1 cellular context compared by ENCODE assay signal in the genomic region with DNA sequence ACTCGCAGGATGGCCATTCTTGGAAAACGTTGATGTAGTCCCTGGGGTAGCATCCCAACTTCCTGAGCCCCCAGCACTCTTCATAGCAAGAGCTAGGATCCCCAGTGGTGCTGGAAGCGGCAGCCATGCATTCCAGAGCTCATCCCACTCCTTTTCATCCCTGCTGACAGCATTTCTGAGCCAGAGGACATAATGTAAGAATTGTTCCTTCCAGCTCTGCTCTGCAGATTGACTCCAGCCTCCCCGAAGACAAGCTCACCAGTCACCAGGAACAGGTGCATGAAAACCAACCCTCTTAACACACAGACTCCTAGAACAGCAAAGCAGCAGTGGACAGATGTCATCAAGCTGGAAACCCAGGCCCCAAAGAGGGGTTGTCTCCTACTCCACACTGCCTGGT.
TF ChIP-seq lines count a peak whose summit lies in the region.

No MANE protein-coding gene starts in this region.

TF ChIP-seq in HepG2, 621 proteins besides CTCF, POLR2A, EP300 and RAD21:
- TF ChIP-seq ZFP62 (CRISPR knock-in tag; IDR thresholded peaks at IDR 0.05) (no peak), POLR2G (IDR thresholded peaks at IDR 0.05; ENCODE audit: low read depth, low read length) (0 out of 2 replicates have a peak, but pooled peaks have one; percentile 21), ZBTB46 (CRISPR knock-in tag; IDR thresholded peaks at IDR 0.05; ENCODE audit: borderline replicate concordance) (no peak), ZNF3 (CRISPR knock-in tag; IDR thresholded peaks at IDR 0.05) (no peak), FOXA1 (IDR thresholded peaks at IDR 0.05) (no peak), FOXA1 (CRISPR knock-in tag; IDR thresholded peaks at IDR 0.05) (0 out of 2 replicates have a peak, but pooled peaks have one; percentile 28), ZNF788 (CRISPR knock-in tag; IDR thresholded peaks at IDR 0.05; ENCODE audit: borderline replicate concordance) (no peak), ZNF672 (CRISPR knock-in tag; IDR thresholded peaks at IDR 0.05) (no peak), ZBTB40 (IDR thresholded peaks at IDR 0.05) (no peak), ZBTB40 (CRISPR knock-in tag; IDR thresholded peaks at IDR 0.05) (no peak), ZNF276 (CRISPR knock-in tag; IDR thresholded peaks at IDR 0.05; ENCODE audit: low read depth) (no peak), ZNF737 (CRISPR knock-in tag; IDR thresholded peaks at IDR 0.05; ENCODE audit: borderline replicate concordance) (no peak)
- TF ChIP-seq, protein P1, sequence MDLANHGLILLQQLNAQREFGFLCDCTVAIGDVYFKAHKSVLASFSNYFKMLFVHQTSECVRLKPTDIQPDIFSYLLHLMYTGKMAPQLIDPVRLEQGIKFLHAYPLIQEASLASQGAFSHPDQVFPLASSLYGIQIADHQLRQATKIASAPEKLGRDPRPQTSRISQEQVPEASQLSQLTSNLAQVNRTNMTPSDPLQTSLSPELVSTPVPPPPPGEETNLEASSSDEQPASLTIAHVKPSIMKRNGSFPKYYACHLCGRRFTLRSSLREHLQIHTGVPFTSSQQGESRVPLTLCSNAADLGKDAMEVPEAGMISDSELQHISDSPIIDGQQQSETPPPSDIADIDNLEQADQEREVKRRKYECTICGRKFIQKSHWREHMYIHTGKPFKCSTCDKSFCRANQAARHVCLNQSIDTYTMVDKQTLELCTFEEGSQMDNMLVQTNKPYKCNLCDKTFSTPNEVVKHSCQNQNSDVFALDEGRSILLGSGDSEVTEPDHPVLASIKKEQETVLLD (CRISPR knock-in tag; IDR thresholded peaks at IDR 0.05; ENCODE audit: low read depth): no peak
- TF ChIP-seq, protein P2, sequence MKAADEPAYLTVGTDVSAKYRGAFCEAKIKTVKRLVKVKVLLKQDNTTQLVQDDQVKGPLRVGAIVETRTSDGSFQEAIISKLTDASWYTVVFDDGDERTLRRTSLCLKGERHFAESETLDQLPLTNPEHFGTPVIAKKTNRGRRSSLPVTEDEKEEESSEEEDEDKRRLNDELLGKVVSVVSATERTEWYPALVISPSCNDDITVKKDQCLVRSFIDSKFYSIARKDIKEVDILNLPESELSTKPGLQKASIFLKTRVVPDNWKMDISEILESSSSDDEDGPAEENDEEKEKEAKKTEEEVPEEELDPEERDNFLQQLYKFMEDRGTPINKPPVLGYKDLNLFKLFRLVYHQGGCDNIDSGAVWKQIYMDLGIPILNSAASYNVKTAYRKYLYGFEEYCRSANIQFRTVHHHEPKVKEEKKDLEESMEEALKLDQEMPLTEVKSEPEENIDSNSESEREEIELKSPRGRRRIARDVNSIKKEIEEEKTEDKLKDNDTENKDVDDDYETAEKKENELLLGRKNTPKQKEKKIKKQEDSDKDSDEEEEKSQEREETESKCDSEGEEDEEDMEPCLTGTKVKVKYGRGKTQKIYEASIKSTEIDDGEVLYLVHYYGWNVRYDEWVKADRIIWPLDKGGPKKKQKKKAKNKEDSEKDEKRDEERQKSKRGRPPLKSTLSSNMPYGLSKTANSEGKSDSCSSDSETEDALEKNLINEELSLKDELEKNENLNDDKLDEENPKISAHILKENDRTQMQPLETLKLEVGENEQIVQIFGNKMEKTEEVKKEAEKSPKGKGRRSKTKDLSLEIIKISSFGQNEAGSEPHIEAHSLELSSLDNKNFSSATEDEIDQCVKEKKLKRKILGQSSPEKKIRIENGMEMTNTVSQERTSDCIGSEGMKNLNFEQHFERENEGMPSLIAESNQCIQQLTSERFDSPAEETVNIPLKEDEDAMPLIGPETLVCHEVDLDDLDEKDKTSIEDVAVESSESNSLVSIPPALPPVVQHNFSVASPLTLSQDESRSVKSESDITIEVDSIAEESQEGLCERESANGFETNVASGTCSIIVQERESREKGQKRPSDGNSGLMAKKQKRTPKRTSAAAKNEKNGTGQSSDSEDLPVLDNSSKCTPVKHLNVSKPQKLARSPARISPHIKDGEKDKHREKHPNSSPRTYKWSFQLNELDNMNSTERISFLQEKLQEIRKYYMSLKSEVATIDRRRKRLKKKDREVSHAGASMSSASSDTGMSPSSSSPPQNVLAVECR (CRISPR knock-in tag; IDR thresholded peaks at IDR 0.05; ENCODE audit: borderline replicate concordance): no peak
TF ChIP-seq in HepG2: peak in this region for 2.
